In the genomic region with DNA sequence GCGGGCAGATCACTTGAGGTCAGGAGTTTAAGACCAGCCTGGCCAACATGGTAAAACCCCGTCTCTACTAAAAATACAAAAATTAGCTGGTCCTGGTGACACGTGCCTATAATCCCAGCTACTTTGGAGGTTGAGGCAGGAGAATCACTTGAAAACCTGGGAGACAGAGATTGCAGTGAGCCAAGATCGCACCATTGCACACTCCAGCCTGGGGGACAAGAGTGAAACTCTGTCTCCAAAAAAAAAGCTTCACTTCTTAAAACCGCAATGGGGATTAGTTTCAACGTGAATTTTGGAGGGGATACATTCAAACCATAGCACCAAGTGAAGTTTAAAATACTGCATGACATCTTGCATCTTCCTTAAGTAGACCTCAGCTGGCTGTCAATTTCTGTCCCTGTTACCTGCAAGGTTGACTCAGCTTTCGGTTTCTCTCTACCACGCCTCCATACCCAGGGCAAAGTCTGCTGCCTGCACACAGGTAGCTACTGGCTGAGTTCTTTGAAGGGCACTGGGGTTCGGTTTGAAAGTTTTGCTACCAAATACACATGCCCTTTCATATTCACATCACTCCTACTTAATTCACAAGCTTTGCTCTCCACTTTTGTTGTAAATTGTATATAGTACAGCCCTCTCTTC, we compare ENCODE assay signal across 15 cellular contexts.
DNase-seq lines count a peak whose midpoint lies in the region; ATAC-seq and TF ChIP-seq lines count a peak whose summit lies in the region.
"Had no signal": no experiment of that assay in that cellular context is flagged by ENCODE, and none has a peak within 500 bp of the region (broad histone marks: within the 10 kb centered on the region; RNA-seq: fewer than 3 reads in every experiment).

No MANE protein-coding gene starts in this region.

- H3K56ac ChIP-seq in H9 (ENCODE audit: insufficient read length, low read depth, low read length) = no peak overlapping the region

- TF ChIP-seq RAD21 in liver (IDR thresholded peaks at IDR 0.05) = peak; percentile 13 to 44

- H4K8ac ChIP-seq in H9 (replicated peaks; ENCODE audit: insufficient read length, low read depth, low read length) = no peak overlapping the region

- H3K4me1 Mint-ChIP-seq in Caco-2 (ENCODE audit: low read depth, unreplicated experiment) = peaks cover 9% of the 10 kb centered on the region
- H3K4me1 Mint-ChIP-seq in H9 = peaks cover 52 to 53% of the 10 kb centered on the region in 2 experiments

- TF ChIP-seq POLR2A in testis (IDR thresholded peaks at IDR 0.05) = no peak

- POLR2A ChIA-PET in Caco-2 (lab: Charles Lee) = no interaction called here

- no peak overlapping the region for H2BK20ac ChIP-seq in H9 (ENCODE audit: low read depth, low read length, poor library complexity, severe bottlenecking)

- no peak overlapping the region for H2BK120ac ChIP-seq in H9 (ENCODE audit: low read depth, low read length, poor library complexity, severe bottlenecking)

- H3K4me2 ChIP-seq in H9 (ENCODE audit: insufficient read depth, insufficient read length, low read length) = no peak overlapping the region

- no CpG with 5 or more reads among the region's 9 CpGs for WGBS in H9 (ENCODE audit: extremely low coverage, insufficient read length, low lambda C conversion rate)
- 58% methylated on average over 9 of the region's 9 CpGs for WGBS in liver
- 92 to 93% methylated on average over 9 of the region's 9 CpGs for WGBS in testis, 2 donors

- no peak overlapping the region for H3K18ac ChIP-seq in H9 (ENCODE audit: insufficient read length, low read depth, low read length)

- H2AK5ac ChIP-seq in H9 (ENCODE audit: insufficient read length, low read length) = no peak overlapping the region

- DNase-seq in Caco-2 = peak; percentile 43 to 60
- DNase-seq in H9 = no peak
- DNase-seq in T47D (ENCODE audit: low read depth in 1 of 2, low spot score in 1 of 2) = peak; percentile 37 to 51
- DNase-seq in testis = no peak
- DNase-seq in HCEC 1CT = no peak
- DNase-seq: Karpas-422; NCI-H1436 treated with DMSO at 0.1 percent for 48 hours; NCI-H446; ovary; SHP77 treated with DMSO at 0.1 percent for 48 hours; stimulated activated naive CD8-positive, alpha-beta T cell treated with anti-CD3 and anti-CD28 coated beads, Interleukin-15, amount 100 ng/mL, for 72 hours; T1000 had no signal

- no TSS peak for BruUV-seq in Caco-2 (replicated peaks; lab: Mats Ljungman, UMichigan)

- no peak overlapping the region for H3K4ac ChIP-seq in H9 (ENCODE audit: low read depth, low read length)

- H3K9ac ChIP-seq in H9 (ENCODE audit: extremely low read depth, insufficient read length, low read length) = no peak overlapping the region
- no peak overlapping the region for H3K9ac ChIP-seq in liver (ENCODE audit: low read depth in 1 of 2, low read length in 2 of 2)

- in situ Hi-C loops in T47D (cut with HindIII; ENCODE audit: low pct_unique_long_range_greater_than_20kb, low sequenced_read_pairs) = no loop called here

- intact Hi-C loops in Caco-2 (cut with micrococcal nuclease; ENCODE audit: unreplicated experiment) (no loop called here), testis (cut with DNase I; ENCODE audit: low total_unique reads) (no loop called here)

- no peak overlapping the region for H2AFZ ChIP-seq in H9 (ENCODE audit: low read length)

- no peaks in the 10 kb centered on the region for H3K36me3 Mint-ChIP-seq in Caco-2 (ENCODE audit: insufficient read depth, unreplicated experiment)
- peaks cover 0 to 11% (median 10%) of the 10 kb centered on the region in 3 experiments; a peak in 6 of 7 replicates for H3K36me3 Mint-ChIP-seq in H9 (ENCODE audit: insufficient read depth in 1 of 3, low read depth in 3 of 3)

- H4K91ac ChIP-seq in H9 (ENCODE audit: insufficient read length, low read depth, low read length) = no peak overlapping the region

- H3T11ph ChIP-seq in H9 (ENCODE audit: low read length) = no peak overlapping the region

- H3K9me3 ChIP-seq in Caco-2 = no peaks in the 10 kb centered on the region
- no peaks in the 10 kb centered on the region for H3K9me3 ChIP-seq in H9 (ENCODE audit: control insufficient read depth, low read depth, low read length)
- no peaks in the 10 kb centered on the region for H3K9me3 ChIP-seq in liver (ENCODE audit: control insufficient read depth in 4 of 4, low read length in 3 of 4)
- no peaks in the 10 kb centered on the region for H3K9me3 ChIP-seq in testis
- H3K9me3 ChIP-seq: ovary had no signal

- H2BK15ac ChIP-seq in H9 (ENCODE audit: low read depth, low read length) = no peak overlapping the region

- H3K4me3 ChIP-seq in Caco-2 (ENCODE audit: low read depth, low read length) = no peak overlapping the region
- H3K4me3 ChIP-seq in liver (ENCODE audit: low read depth in 1 of 3, low read length in 3 of 3) = peak overlapping the region in 2 of 3 donors; percentile 1 to 17
- no peak overlapping the region for H3K4me3 ChIP-seq in testis
- H3K4me3 ChIP-seq: ovary had no signal

- H2BK12ac ChIP-seq in H9 (ENCODE audit: insufficient read length, low read depth, low read length) = no peak overlapping the region

- H3K14ac ChIP-seq in H9 (ENCODE audit: insufficient read depth, low read length) = no peak overlapping the region

- H3K79me2 ChIP-seq in H9 (ENCODE audit: insufficient read depth, low read length) = no peaks in the 10 kb centered on the region; the same call in 1 of the 2 replicates

- peaks cover 6% of the 10 kb centered on the region for H3K79me1 ChIP-seq in H9 (ENCODE audit: insufficient read depth, low read depth, low read length, poor library complexity, severe bottlenecking)

- H4K5ac ChIP-seq in H9 (ENCODE audit: insufficient read length, low read depth, low read length) = no peak overlapping the region

- H2BK5ac ChIP-seq in H9 (ENCODE audit: insufficient read length, low read length) = no peak overlapping the region

- H3K23ac ChIP-seq in H9 (ENCODE audit: insufficient read length, low read depth, low read length) = no peak overlapping the region

- no peaks in the 10 kb centered on the region for H3K27me3 Mint-ChIP-seq in Caco-2 (ENCODE audit: insufficient read depth, unreplicated experiment)
- H3K27me3 Mint-ChIP-seq in H9 (ENCODE audit: low read depth) = no peaks in the 10 kb centered on the region
- H3K27me3 Mint-ChIP-seq: stimulated activated naive CD8-positive, alpha-beta T cell treated with anti-CD3 and anti-CD28 coated beads, Interleukin-15, amount 100 ng/mL, for 72 hours had no signal

- ATAC-seq in HG03439 (IDR thresholded peaks at IDR 0.05; ENCODE audit: unreplicated experiment) (no peak), GM18873 (IDR thresholded peaks at IDR 0.05; ENCODE audit: low FRiP score, unreplicated experiment) (no peak)
- ATAC-seq: stimulated activated naive CD8-positive, alpha-beta T cell treated with anti-CD3 and anti-CD28 coated beads, Interleukin-15, amount 100 ng/mL, for 72 hours had no signal

- no peak for TF ChIP-seq CTCF in Caco-2 (IDR thresholded peaks at IDR 0.05; ENCODE audit: insufficient read depth in 1 of 2, low read depth in 1 of 2, low read length in 1 of 2, severe bottlenecking in 1 of 2, unreplicated experiment in 1 of 2)
- TF ChIP-seq CTCF in H9 (conservative IDR thresholded peaks at IDR 0.05) = no peak
- no peak for TF ChIP-seq CTCF in liver (IDR thresholded peaks at IDR 0.05; ENCODE audit: low read depth, low read length, missing input control)
- no peak for TF ChIP-seq CTCF in testis (IDR thresholded peaks at IDR 0.05)

- H3K9me3 Mint-ChIP-seq in Caco-2 (ENCODE audit: unreplicated experiment) (no peaks in the 10 kb centered on the region), H9 (0 out of 5 replicates have a peak, but pooled peaks cover 0 to 3% of the 10 kb centered on the region in 2 experiments)
- H3K9me3 Mint-ChIP-seq: stimulated activated naive CD8-positive, alpha-beta T cell treated with anti-CD3 and anti-CD28 coated beads, Interleukin-15, amount 100 ng/mL, for 72 hours had no signal

- CTCF ChIA-PET in Caco-2 (lab: Charles Lee) = no interaction called here

- H3K36me3 ChIP-seq in Caco-2 (ENCODE audit: control insufficient read depth, insufficient read depth, low read length) (no peaks in the 10 kb centered on the region), liver (ENCODE audit: control insufficient read depth in 4 of 4, insufficient read depth in 3 of 4, low read depth in 1 of 4, low read length in 3 of 4) (no peaks in the 10 kb centered on the region), testis (ENCODE audit: low read depth, missing control alignments) (no peaks in the 10 kb centered on the region)
- H3K36me3 ChIP-seq: ovary had no signal

- no peak overlapping the region for H3K27ac ChIP-seq in H9 (ENCODE audit: insufficient read length, low read depth, low read length)
- H3K27ac ChIP-seq in liver (ENCODE audit: low read depth in 1 of 2, low read length in 2 of 2) = peak overlapping the region; percentile 51 to 59
- peak overlapping the region in 1 of 2 donors; percentile 51 for H3K27ac ChIP-seq in testis
- H3K27ac ChIP-seq: ovary had no signal

- no peaks in the 10 kb centered on the region for H4K20me1 ChIP-seq in H9 (ENCODE audit: control insufficient read depth, insufficient read depth, insufficient read length)

- H3K27ac Mint-ChIP-seq in Caco-2 (ENCODE audit: unreplicated experiment) (no peak overlapping the region), H9 (peak overlapping the region in 2 of 3 experiments; percentile 13 to 76; a peak in 2 of 7 replicates)
- H3K27ac Mint-ChIP-seq: stimulated activated naive CD8-positive, alpha-beta T cell treated with anti-CD3 and anti-CD28 coated beads, Interleukin-15, amount 100 ng/mL, for 72 hours had no signal

- H3K27me3 ChIP-seq in Caco-2 (replicated peaks; ENCODE audit: control insufficient read depth, insufficient read depth, low read length) = no peaks in the 10 kb centered on the region
- H3K27me3 ChIP-seq in H9 (ENCODE audit: insufficient read depth, low read length) = no peaks in the 10 kb centered on the region
- H3K27me3 ChIP-seq in liver (ENCODE audit: control insufficient read depth in 4 of 4, insufficient read depth in 4 of 4, low read length in 3 of 4) = no peaks in the 10 kb centered on the region
- H3K27me3 ChIP-seq in testis = no peaks in the 10 kb centered on the region
- H3K27me3 ChIP-seq: ovary had no signal

- H3K4me1 ChIP-seq in Caco-2 (peaks cover 6% of the 10 kb centered on the region), H9 (ENCODE audit: insufficient read depth, low read length) (peaks cover 7% of the 10 kb centered on the region; the same call in 1 of the 2 replicates), liver (ENCODE audit: control insufficient read depth in 4 of 4, insufficient read depth in 4 of 4, low read length in 3 of 4) (peaks cover 0 to 14% (median 0%) of the 10 kb centered on the region in 4 donors), testis (peaks cover 35% of the 10 kb centered on the region)

- H3K4me3 Mint-ChIP-seq in Caco-2 (ENCODE audit: unreplicated experiment) (no peak overlapping the region), H9 (no peak overlapping the region)
- H3K4me3 Mint-ChIP-seq: stimulated activated naive CD8-positive, alpha-beta T cell treated with anti-CD3 and anti-CD28 coated beads, Interleukin-15, amount 100 ng/mL, for 72 hours had no signal

- H3K23me2 ChIP-seq in H9 (ENCODE audit: insufficient read length, low read depth, low read length, poor library complexity, severe bottlenecking) = no peaks in the 10 kb centered on the region

TF ChIP-seq in liver, 16 proteins besides CTCF, POLR2A, EP300 and RAD21 (continues in another document):
- TF ChIP-seq JUND (IDR thresholded peaks at IDR 0.05) (peak; percentile 51 to 79), YY1 (IDR thresholded peaks at IDR 0.05) (peak; percentile 55), SP1 (IDR thresholded peaks at IDR 0.05) (peak; percentile 89), GABPA (IDR thresholded peaks at IDR 0.05 in 1 of 2, conservative IDR thresholded peaks at IDR 0.05 in 1 of 2) (no peak)

Comparison
In these comparisons a context has a peak if more than half of its experiments do, and no peak if none do; other contexts are left out.
1. DNase-seq: peak in Caco-2 (2 of 2) and T47D (2 of 2); none in H9 (single experiment), testis (single experiment) and HCEC 1CT (single experiment).
2. H3K4me3 ChIP-seq: peak in liver (2 of 3); none in Caco-2 (single experiment) and testis (0 of 2).